Comparison of ENCODE assay signal across 9 cellular contexts in the genomic region with DNA sequence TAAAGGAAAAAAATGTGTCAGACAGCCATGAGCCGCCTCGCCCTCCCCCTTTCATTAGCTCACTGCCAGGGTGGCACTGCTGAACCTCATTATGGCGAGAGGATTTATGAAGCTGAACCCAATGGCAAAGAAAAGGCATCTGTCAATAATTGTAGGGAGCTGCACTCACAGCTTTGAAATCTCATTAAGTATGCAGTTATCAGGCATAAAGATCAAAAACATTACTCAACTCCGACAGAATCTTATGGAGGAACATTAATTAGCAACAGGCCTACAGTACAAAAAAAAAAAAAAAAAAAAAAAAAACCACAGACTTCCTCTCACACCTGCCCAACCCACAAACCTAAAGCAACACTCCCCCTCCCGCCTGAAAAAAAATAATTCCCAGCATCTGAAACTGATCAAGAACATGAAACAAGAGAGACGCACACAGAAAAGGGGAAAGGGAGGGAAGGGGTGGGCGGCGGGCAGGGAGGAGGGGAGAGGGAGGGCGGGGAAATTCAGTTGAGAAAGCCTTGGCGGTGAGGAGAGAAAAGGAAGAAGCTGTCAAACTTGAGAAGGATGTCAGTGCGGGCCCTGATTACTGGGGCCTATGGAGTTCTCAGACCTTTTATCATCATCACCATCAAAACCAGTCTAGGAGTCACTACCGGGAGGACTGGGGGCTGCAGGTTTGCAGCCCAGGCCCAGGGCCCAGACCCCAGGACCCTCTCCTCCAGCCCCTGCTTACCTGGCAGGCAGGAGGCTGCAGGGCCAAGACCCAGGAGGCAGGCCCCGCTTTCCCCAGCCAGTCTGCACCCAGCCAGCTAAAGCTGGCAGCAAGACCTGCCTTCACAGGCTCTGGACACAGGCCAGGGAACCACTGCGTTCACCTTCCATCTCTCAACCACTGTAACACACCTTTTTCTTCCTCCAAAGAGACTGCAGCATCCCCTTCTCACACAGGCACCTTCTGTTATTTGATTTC. TPM values are rescaled to one million over a fixed set of nuclear protein-coding genes. Genes with fewer than 3 reads are reported as not detected.
A peak's percentile ranks its signal among the peaks of the same experiment; 100 is the strongest.
DNase-seq lines count a peak whose midpoint lies in the region; ATAC-seq and TF ChIP-seq lines count a peak whose summit lies in the region.
"Had no signal": no experiment of that assay in that cellular context is flagged by ENCODE, and none has a peak within 500 bp of the region (broad histone marks: within the 10 kb centered on the region; RNA-seq: fewer than 3 reads in every experiment).

No MANE protein-coding gene starts in this region.

- H4K20me1 ChIP-seq in fibroblast of lung (ENCODE audit: control insufficient read depth, extremely low read depth, insufficient read depth, low read length) = no peaks in the 10 kb centered on the region

- H3K4me2 ChIP-seq in fibroblast of lung (ENCODE audit: extremely low read depth, insufficient read depth, low read length) = peak overlapping the region; percentile 77

- peak overlapping the region in 1 of 4 experiments; percentile 19 for H3K4me3 ChIP-seq in fibroblast of lung (replicated peaks in 1 of 4; ENCODE audit: control extremely low read depth in 1 of 4, insufficient read depth in 1 of 4, low read depth in 3 of 4, low read length in 4 of 4)

- ATAC-seq in activated T-cell treated with anti-CD3 and anti-CD28 coated beads, Interleukin-2, amount 50 U/mL, for 72 hours (replicated peaks in 1 of 2) = no peak
- ATAC-seq in HG03521 (IDR thresholded peaks at IDR 0.05; ENCODE audit: unreplicated experiment) = no peak
- no peak for ATAC-seq in HG03342 (IDR thresholded peaks at IDR 0.05; ENCODE audit: unreplicated experiment)

- H3K27ac ChIP-seq in fibroblast of lung (ENCODE audit: insufficient read depth, low read length) = peak overlapping the region; percentile 34

- no peaks in the 10 kb centered on the region for H3K36me3 ChIP-seq in fibroblast of lung (ENCODE audit: control insufficient read depth, insufficient read depth, low read length)

- H3K79me2 ChIP-seq in fibroblast of lung (ENCODE audit: control insufficient read depth, insufficient read depth, low read length) = peaks cover 62% of the 10 kb centered on the region

- peaks cover 20% of the 10 kb centered on the region for H3K4me1 ChIP-seq in fibroblast of lung (ENCODE audit: control insufficient read depth, extremely low read depth, insufficient read depth, low read length)

- no peaks in the 10 kb centered on the region for H3K9me3 ChIP-seq in fibroblast of lung (ENCODE audit: control insufficient read depth, insufficient read depth, low read depth, low read length)

- peak overlapping the region; percentile 35 to 43 for H3K4me3 Mint-ChIP-seq in activated T-cell treated with anti-CD3 and anti-CD28 coated beads, Interleukin-2, amount 50 U/mL, for 72 hours
- peak overlapping the region; percentile 11 for H3K4me3 Mint-ChIP-seq in stimulated activated naive CD8-positive, alpha-beta T cell treated with anti-CD3 and anti-CD28 coated beads, Interleukin-15, Interleukin-2, amounts not matched to agents 100 ng/mL and 50 ng/mL, for 24 hours
- H3K4me3 Mint-ChIP-seq: activated B cell treated with CpG ODN at 0.5 μM for 24 hours had no signal

- no peaks in the 10 kb centered on the region for H3K9me3 Mint-ChIP-seq in activated T-cell treated with anti-CD3 and anti-CD28 coated beads, Interleukin-2, amount 50 U/mL, for 72 hours
- no peaks in the 10 kb centered on the region for H3K9me3 Mint-ChIP-seq in stimulated activated naive CD8-positive, alpha-beta T cell treated with anti-CD3 and anti-CD28 coated beads, Interleukin-15, Interleukin-2, amounts not matched to agents 100 ng/mL and 50 ng/mL, for 24 hours
- H3K9me3 Mint-ChIP-seq: activated B cell treated with CpG ODN at 0.5 μM for 24 hours had no signal

- H3K36me3 Mint-ChIP-seq in activated T-cell treated with anti-CD3 and anti-CD28 coated beads, Interleukin-2, amount 50 U/mL, for 72 hours (ENCODE audit: insufficient read depth in 2 of 2) = no peaks in the 10 kb centered on the region
- H3K36me3 Mint-ChIP-seq in stimulated activated naive CD8-positive, alpha-beta T cell treated with anti-CD3 and anti-CD28 coated beads, Interleukin-15, Interleukin-2, amounts not matched to agents 100 ng/mL and 50 ng/mL, for 24 hours (ENCODE audit: low read depth) = no peaks in the 10 kb centered on the region

- H3K27me3 Mint-ChIP-seq in activated T-cell treated with anti-CD3 and anti-CD28 coated beads, Interleukin-2, amount 50 U/mL, for 72 hours (ENCODE audit: low read depth) = peaks cover 34% of the 10 kb centered on the region
- H3K27me3 Mint-ChIP-seq in stimulated activated naive CD8-positive, alpha-beta T cell treated with anti-CD3 and anti-CD28 coated beads, Interleukin-15, Interleukin-2, amounts not matched to agents 100 ng/mL and 50 ng/mL, for 24 hours = peaks cover 52% of the 10 kb centered on the region

- peaks cover 19% of the 10 kb centered on the region for H3K4me1 Mint-ChIP-seq in activated T-cell treated with anti-CD3 and anti-CD28 coated beads, Interleukin-2, amount 50 U/mL, for 72 hours (ENCODE audit: low read depth)
- peaks cover 24% of the 10 kb centered on the region for H3K4me1 Mint-ChIP-seq in stimulated activated naive CD8-positive, alpha-beta T cell treated with anti-CD3 and anti-CD28 coated beads, Interleukin-15, Interleukin-2, amounts not matched to agents 100 ng/mL and 50 ng/mL, for 24 hours (ENCODE audit: low read depth)

- no peak for DNase-seq in activated T-cell treated with anti-CD3 and anti-CD28 coated beads, Interleukin-2, amount 50 U/mL, for 72 hours
- DNase-seq in activated T-cell treated with anti-CD3 and anti-CD28 coated beads, Interleukin-2, amount 50 U/mL, for 48 hours = no peak
- peak; percentile 11 for DNase-seq in SKM-1 (lab: John Stamatoyannopoulos, UW; ENCODE audit: unreplicated experiment)
- DNase-seq in fibroblast of lung (ENCODE audit: low read depth in 2 of 2) = peak; percentile 59 to 89
- DNase-seq in NCI-H446 (lab: John Stamatoyannopoulos, UW) = no peak
- DNase-seq: activated B cell treated with CpG ODN at 0.5 μM for 24 hours had no signal

- no peak overlapping the region for H2AFZ ChIP-seq in fibroblast of lung (ENCODE audit: low read length)

- TF ChIP-seq CTCF in fibroblast of lung (conservative IDR thresholded peaks at IDR 0.05 in 1 of 2, IDR thresholded peaks at IDR 0.05 in 1 of 2; ENCODE audit: low read depth in 1 of 2, low read length in 2 of 2) = no peak

- H3K9ac ChIP-seq in fibroblast of lung (ENCODE audit: insufficient read depth, low read length) = no peak overlapping the region

- no peaks in the 10 kb centered on the region for H3K27me3 ChIP-seq in fibroblast of lung (ENCODE audit: control insufficient read depth, insufficient read depth, low read length)

- no peak overlapping the region for H3K27ac Mint-ChIP-seq in activated T-cell treated with anti-CD3 and anti-CD28 coated beads, Interleukin-2, amount 50 U/mL, for 72 hours
- peak overlapping the region; percentile 28 for H3K27ac Mint-ChIP-seq in stimulated activated naive CD8-positive, alpha-beta T cell treated with anti-CD3 and anti-CD28 coated beads, Interleukin-15, Interleukin-2, amounts not matched to agents 100 ng/mL and 50 ng/mL, for 24 hours
- H3K27ac Mint-ChIP-seq: activated B cell treated with CpG ODN at 0.5 μM for 24 hours had no signal

RNA-seq across cellular contexts. Expression of a gene that starts 8.9 kb away (rescaled TPM):
- total RNA-seq in activated T-cell treated with anti-CD3 and anti-CD28 coated beads, Interleukin-2, amount 50 U/mL, for 72 hours = 1 to 10 TPM in 1 of 2 donors, under 1 TPM in 1; 0.74 to 3.0 TPM
- 10.3 and 17.3 TPM in 2 replicates for total RNA-seq in fibroblast of lung
- polyA plus RNA-seq in fibroblast of lung = 7.0 and 11.3 TPM in 2 replicates
- 15.1 and 18.0 TPM in 2 replicates for polyA plus RNA-seq in fibroblast of lung (2012)
- 41.0 and 47.3 TPM in 2 replicates for polyA minus RNA-seq in fibroblast of lung (ENCODE audit: low replicate concordance)
- total RNA-seq: activated B cell treated with CpG ODN at 0.5 μM for 24 hours had no signal

Comparison
In these comparisons a context has a peak if more than half of its experiments do, and no peak if none do; other contexts are left out.
1. DNase-seq: peak in SKM-1 (single experiment) and fibroblast of lung (2 of 2); none in activated T-cell treated with anti-CD3 and anti-CD28 coated beads, Interleukin-2, amount 50 U/mL, for 72 hours (0 of 2), activated T-cell treated with anti-CD3 and anti-CD28 coated beads, Interleukin-2, amount 50 U/mL, for 48 hours (0 of 2) and NCI-H446 (0 of 2).